In the genomic region with DNA sequence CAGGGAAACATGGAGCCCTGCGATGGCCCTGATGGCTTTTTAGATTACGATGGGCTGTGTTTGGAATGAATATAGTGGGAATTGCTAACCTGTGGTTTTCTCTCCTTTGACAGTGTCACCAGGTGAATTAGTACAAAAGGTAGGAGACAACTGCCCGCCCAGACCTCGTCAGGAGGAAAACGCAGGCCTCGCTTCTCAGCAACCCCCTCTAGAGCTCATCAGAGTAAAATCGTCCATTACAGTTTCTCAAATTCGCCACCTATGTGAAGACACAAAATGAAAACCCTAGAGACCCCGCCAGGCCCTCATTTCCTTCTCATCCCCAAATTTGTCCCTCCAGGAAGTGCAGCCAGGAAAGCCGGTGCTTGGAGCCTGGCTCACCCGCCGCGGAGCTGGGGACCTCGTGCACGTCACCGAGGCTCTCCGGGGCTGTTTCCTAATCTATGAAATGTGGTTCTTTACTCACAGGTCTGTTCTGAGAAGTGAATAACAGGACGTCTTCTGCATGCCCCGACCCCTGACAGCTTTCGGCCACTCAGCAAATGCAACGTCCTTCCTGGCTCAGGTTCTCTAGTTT, we compare ENCODE assay signal across 15 cellular contexts.
"Had no signal": no experiment of that assay in that cellular context is flagged by ENCODE, and none has a peak within 500 bp of the region (broad histone marks: within the 10 kb centered on the region; RNA-seq: fewer than 3 reads in every experiment).

No MANE protein-coding gene starts in this region.

- H3K27ac ChIP-seq: brain microvascular endothelial cell, psoas muscle, spleen, transverse colon had no signal

- H3K9me3 ChIP-seq: psoas muscle, spleen, transverse colon had no signal

- H3K36me3 ChIP-seq: brain microvascular endothelial cell, spleen, transverse colon had no signal

- DNase-seq: activated CD4-positive, alpha-beta T cell treated with anti-CD3 and anti-CD28 coated beads, Interleukin-2, amount 50 U/mL, for 1 hour; amniotic stem cell; brain microvascular endothelial cell; cerebellar nuclear complex; natural killer cell; psoas muscle; spleen; stimulated activated CD4-positive, alpha-beta T cell treated with anti-CD3 and anti-CD28 coated beads, Interleukin-1b, Interleukin-23, amount 100 ng/mL, for 48 hours; transverse colon had no signal

- H3K4me3 ChIP-seq: psoas muscle, spleen, transverse colon had no signal

- FAIRE-seq: islet of Langerhans had no signal

- H3K27me3 ChIP-seq: brain microvascular endothelial cell had no signal

- ATAC-seq: activated naive CD4-positive, alpha-beta T cell treated with anti-CD3 and anti-CD28 coated beads, Interleukin-2, amount 50 U/mL, for 72 hours; esophagus mucosa; left lobe of liver; natural killer cell; psoas muscle; sciatic nerve; stimulated activated memory B cell treated with anti-CD40 and anti-IgM and Interleukin-4, amounts not matched to agents 10 μg/mL and 1 μg/mL and 100 μg/mL, for 72 hours had no signal

- H3K4me1 ChIP-seq: psoas muscle, transverse colon had no signal
